In the genomic region with DNA sequence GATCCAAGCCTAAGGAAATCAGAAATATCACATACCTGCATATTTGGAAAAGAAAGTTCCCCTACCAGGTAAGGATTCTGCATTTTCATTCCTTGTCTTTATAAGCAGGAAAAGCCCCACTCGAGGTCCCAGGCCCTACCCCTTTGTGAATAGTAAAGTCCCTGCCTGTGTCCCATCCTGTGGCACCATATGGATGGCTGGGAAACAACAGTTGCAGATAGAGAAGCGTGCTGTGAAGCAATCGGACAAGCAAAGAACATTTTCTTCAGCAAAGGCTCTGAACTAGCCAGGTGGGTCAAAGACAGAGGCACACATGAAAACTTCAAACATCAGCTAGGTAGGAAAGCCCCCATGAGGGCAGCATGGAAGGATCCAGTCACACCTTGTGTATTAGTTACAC, we compare ENCODE assay signal across 27 cellular contexts.
A peak's percentile ranks its signal among the peaks of the same experiment; 100 is the strongest.
DNase-seq lines count a peak whose midpoint lies in the region; ATAC-seq, FAIRE-seq and TF ChIP-seq lines count a peak whose summit lies in the region.
"Had no signal": no experiment of that assay in that cellular context is flagged by ENCODE, and none has a peak within 500 bp of the region (broad histone marks: within the 10 kb centered on the region; RNA-seq: fewer than 3 reads in every experiment).

No MANE protein-coding gene starts in this region.

- no peak overlapping the region for H2BK12ac ChIP-seq in H1 (ENCODE audit: low read depth, low read length)

- H3K14ac ChIP-seq in H1 (ENCODE audit: insufficient read length): no peak overlapping the region

- H4K8ac ChIP-seq in H1 (ENCODE audit: extremely low read depth, insufficient read depth, low read length): no peak overlapping the region

- H3K4me1 ChIP-seq in H1 (replicated peaks in 1 of 4; ENCODE audit: control insufficient read depth in 3 of 4, insufficient read depth in 4 of 4, low read length in 3 of 4): peaks cover 0 to 8% (median 5%) of the 10 kb centered on the region in 4 experiments; a peak in 3 of 7 replicates
- H3K4me1 ChIP-seq: A549; BLaER1 treated with 17β-estradiol and CSF1 and Interleukin-3, amounts not matched to agents 10 nM and 100 nM; Caco-2 had no signal

- H3K4me2 ChIP-seq in H1 (ENCODE audit: insufficient read depth in 1 of 2, low read depth in 2 of 2, low read length in 2 of 2): no peak overlapping the region
- H3K4me2 ChIP-seq: A549; BLaER1 treated with 17β-estradiol and CSF1 and Interleukin-3, amounts not matched to agents 10 nM and 100 nM had no signal

- no peak overlapping the region for H2BK20ac ChIP-seq in H1 (ENCODE audit: low read length)

- no peak overlapping the region for H2BK5ac ChIP-seq in H1 (ENCODE audit: low read depth, low read length)

- peaks cover 7% of the 10 kb centered on the region for H3K27me3 Mint-ChIP-seq in stimulated activated naive CD8-positive, alpha-beta T cell treated with anti-CD3 and anti-CD28 coated beads, Interleukin-15, amount 100 ng/mL, for 72 hours
- H3K27me3 Mint-ChIP-seq: B cell had no signal

- H3K27ac Mint-ChIP-seq in stimulated activated naive CD8-positive, alpha-beta T cell treated with anti-CD3 and anti-CD28 coated beads, Interleukin-15, amount 100 ng/mL, for 72 hours: no peak overlapping the region
- H3K27ac Mint-ChIP-seq: B cell; CD4-positive, alpha-beta T cell; CD8-positive, alpha-beta T cell had no signal

- 100% methylated on average over 3 of the region's 3 CpGs; no CpG with 5 or more reads in 1 of the 2 experiments for WGBS in H1 (ENCODE audit: extremely low coverage in 1 of 2, insufficient coverage in 1 of 2, insufficient read length in 1 of 2, insufficient replicate concordance in 2 of 2, low coverage in 1 of 2, low lambda C conversion rate in 2 of 2, missing lambda C conversion rate in 1 of 2), 2 experiments

- peak; percentile 5 for ATAC-seq in stimulated activated naive CD8-positive, alpha-beta T cell treated with anti-CD3 and anti-CD28 coated beads, Interleukin-15, amount 100 ng/mL, for 72 hours
- ATAC-seq in stimulated activated naive CD8-positive, alpha-beta T cell treated with anti-CD3 and anti-CD28 coated beads, Interleukin-15, Interleukin-2, amounts not matched to agents 100 U/mL and 50 U/mL, for 24 hours: no peak
- ATAC-seq: A549; CD8-positive, alpha-beta T cell had no signal

- H3K27ac ChIP-seq in H1 (ENCODE audit: low read depth, low read length): no peak overlapping the region
- H3K27ac ChIP-seq: 22Rv1; A549; BLaER1 treated with 17β-estradiol and CSF1 and Interleukin-3, amounts not matched to agents 10 nM and 100 nM; C4-2B had no signal

- no peak overlapping the region for H3K56ac ChIP-seq in H1 (replicated peaks; ENCODE audit: insufficient read length, low read depth, low read length)

- H4K91ac ChIP-seq in H1 (replicated peaks; ENCODE audit: insufficient read length, low read length): no peak overlapping the region

- H4K20me1 ChIP-seq in H1 (replicated peaks in 1 of 2; ENCODE audit: control insufficient read depth in 1 of 2, insufficient read depth in 2 of 2, low read length in 2 of 2): no peaks in the 10 kb centered on the region
- H4K20me1 ChIP-seq: BLaER1 treated with 17β-estradiol and CSF1 and Interleukin-3, amounts not matched to agents 10 nM and 100 nM had no signal

- no peak overlapping the region for H2AK5ac ChIP-seq in H1 (ENCODE audit: low read depth, low read length)

- no peak overlapping the region for H3K23ac ChIP-seq in H1 (ENCODE audit: insufficient read length)

- H3K4me1 Mint-ChIP-seq in stimulated activated naive CD8-positive, alpha-beta T cell treated with anti-CD3 and anti-CD28 coated beads, Interleukin-15, amount 100 ng/mL, for 72 hours: no peaks in the 10 kb centered on the region
- H3K4me1 Mint-ChIP-seq: B cell had no signal

- no peaks in the 10 kb centered on the region for H3K9me3 Mint-ChIP-seq in stimulated activated naive CD8-positive, alpha-beta T cell treated with anti-CD3 and anti-CD28 coated beads, Interleukin-15, amount 100 ng/mL, for 72 hours
- H3K9me3 Mint-ChIP-seq: CD4-positive, alpha-beta T cell; CD8-positive, alpha-beta T cell had no signal

- no peaks in the 10 kb centered on the region for H3K9me3 ChIP-seq in H1 (ENCODE audit: insufficient read depth in 2 of 2, low read depth in 1 of 2, low read length in 1 of 2)
- H3K9me3 ChIP-seq: A549; BLaER1 treated with 17β-estradiol and CSF1 and Interleukin-3, amounts not matched to agents 10 nM and 100 nM; Caco-2 had no signal

- no peak overlapping the region for H2BK120ac ChIP-seq in H1 (replicated peaks; ENCODE audit: low read depth, low read length)

- no peak overlapping the region for H3K9ac ChIP-seq in H1 (replicated peaks in 1 of 4; ENCODE audit: extremely low read depth in 1 of 4, low read depth in 3 of 4, low read length in 3 of 4)
- H3K9ac ChIP-seq: BLaER1 treated with 17β-estradiol and CSF1 and Interleukin-3, amounts not matched to agents 10 nM and 100 nM had no signal

- POLR2A ChIA-PET in H1 (lab: Charles Lee; ENCODE audit: partially characterized antibody): interaction anchor here (0.7 kb wide), 1 partner anchor 9 kb away, joined by 3 read pairs; no protein-coding TSS in a partner anchor

- no peak for TF ChIP-seq RAD21 in H1 (IDR thresholded peaks at IDR 0.05 in 1 of 2, conservative IDR thresholded peaks at IDR 0.05 in 1 of 2; ENCODE audit: low read depth in 2 of 2, low read length in 2 of 2)

- H3K27me3 ChIP-seq in bronchial epithelial cell (ENCODE audit: control insufficient read depth, insufficient read depth, low read length) (no peaks in the 10 kb centered on the region), H1 (replicated peaks in 1 of 4; ENCODE audit: control insufficient read depth in 3 of 4, extremely low read depth in 1 of 4, insufficient read depth in 3 of 4, low read length in 3 of 4) (no peaks in the 10 kb centered on the region)
- H3K27me3 ChIP-seq: BLaER1 treated with 17β-estradiol and CSF1 and Interleukin-3, amounts not matched to agents 10 nM and 100 nM had no signal

- H3K79me1 ChIP-seq in H1 (ENCODE audit: low read depth, low read length): no peaks in the 10 kb centered on the region

- TF ChIP-seq CTCF in bronchial epithelial cell (IDR thresholded peaks at IDR 0.05; ENCODE audit: insufficient read depth, low read length, severe bottlenecking): no peak
- no peak for TF ChIP-seq CTCF in H1 (IDR thresholded peaks at IDR 0.05; ENCODE audit: control extremely low read depth in 1 of 3, insufficient read depth in 1 of 3, low read depth in 1 of 3, low read length in 3 of 3)

- no peak for TF ChIP-seq POLR2A in H1 (IDR thresholded peaks at IDR 0.05; ENCODE audit: control extremely low read depth in 1 of 2, low read depth in 2 of 2, low read length in 2 of 2)

- H3K4me3 ChIP-seq in bronchial epithelial cell (ENCODE audit: low read depth, low read length) (no peak overlapping the region), H1 (ENCODE audit: extremely low read depth in 1 of 4, insufficient read depth in 2 of 4, low read depth in 3 of 4, low read length in 4 of 4) (no peak overlapping the region)
- H3K4me3 ChIP-seq: A549; BLaER1 treated with 17β-estradiol and CSF1 and Interleukin-3, amounts not matched to agents 10 nM and 100 nM had no signal

- FAIRE-seq in bronchial epithelial cell (lab: Jason Lieb, UNC): peak; percentile 50
- no peak for FAIRE-seq in H1 (lab: Jason Lieb, UNC)
- FAIRE-seq: A549, G401.6, GM12891, GM19239 had no signal

- 0 out of 2 replicates have a peak overlapping the region, but pooled peaks have one; percentile 21 for H2AFZ ChIP-seq in H1 (ENCODE audit: low read length)

- no peak overlapping the region for H4K5ac ChIP-seq in H1 (ENCODE audit: insufficient read length, low read depth, low read length)

- H3K4ac ChIP-seq in H1 (replicated peaks; ENCODE audit: insufficient read length, low read depth, low read length): no peak overlapping the region

- no peak overlapping the region for H3K4me3 Mint-ChIP-seq in stimulated activated naive CD8-positive, alpha-beta T cell treated with anti-CD3 and anti-CD28 coated beads, Interleukin-15, amount 100 ng/mL, for 72 hours
- H3K4me3 Mint-ChIP-seq: B cell; CD4-positive, alpha-beta T cell; CD8-positive, alpha-beta T cell had no signal

- H3K79me2 ChIP-seq in H1 (ENCODE audit: control insufficient read depth in 1 of 2, insufficient read depth in 2 of 2, low read length in 2 of 2): no peaks in the 10 kb centered on the region

- no peaks in the 10 kb centered on the region; the same call in 1 of the 2 replicates for H3K23me2 ChIP-seq in H1 (ENCODE audit: low read depth, low read length)

- no peak for TF ChIP-seq EP300 in H1 (IDR thresholded peaks at IDR 0.05; ENCODE audit: borderline replicate concordance in 1 of 2, low read depth in 2 of 2, low read length in 2 of 2)

- H3K18ac ChIP-seq in H1 (ENCODE audit: extremely low read depth, low read length): no peak overlapping the region; the same call in 1 of the 2 replicates

- no peak for DNase-seq in stimulated activated naive CD8-positive, alpha-beta T cell treated with anti-CD3 and anti-CD28 coated beads, Interleukin-15, amount 100 ng/mL, for 72 hours
- DNase-seq in stimulated activated naive CD8-positive, alpha-beta T cell treated with anti-CD3 and anti-CD28 coated beads, Interleukin-15, Interleukin-2, amounts not matched to agents 100 U/mL and 50 U/mL, for 24 hours: no peak
- no peak for DNase-seq in bronchial epithelial cell (ENCODE audit: low read depth)
- no peak for DNase-seq in H1 (ENCODE audit: low read depth in 1 of 2, low spot score in 2 of 2)
- no peak for DNase-seq in hepatic stellate cell (ENCODE audit: low spot score)
- DNase-seq in activated CD4-positive, alpha-beta T cell treated with anti-CD3 and anti-CD28 coated beads, Interleukin-2, amount 50 U/mL, for 48 hours: no peak
- no peak for DNase-seq in hippocampal formation (lab: John Stamatoyannopoulos, UW)
- DNase-seq: AML-193; Caco-2; Calu3; CD4-positive, alpha-beta T cell; CD8-positive, alpha-beta T cell; DMS 273 treated with DMSO at 0.1 percent for 48 hours; DMS153; DMS53; DMS79; DND-41; EL; GF-D8 had no signal

- H2BK15ac ChIP-seq in H1 (ENCODE audit: low read length): no peak overlapping the region

- CTCF ChIA-PET in H1 (lab: Charles Lee; ENCODE audit: partially characterized antibody): interaction anchor here (1.3 kb wide), 1 partner anchor 60 kb away, joined by 3 read pairs; no protein-coding TSS in a partner anchor

- no peaks in the 10 kb centered on the region for H3K36me3 ChIP-seq in bronchial epithelial cell (ENCODE audit: control insufficient read depth, insufficient read depth, low read length)
- H3K36me3 ChIP-seq in H1 (ENCODE audit: control insufficient read depth in 2 of 4, insufficient read depth in 4 of 4, low read length in 3 of 4): no peaks in the 10 kb centered on the region
- H3K36me3 ChIP-seq: BLaER1 treated with 17β-estradiol and CSF1 and Interleukin-3, amounts not matched to agents 10 nM and 100 nM had no signal

TF ChIP-seq in H1, 55 proteins besides CTCF, POLR2A, EP300 and RAD21 (continues in another document):
- TF ChIP-seq YY1 (IDR thresholded peaks at IDR 0.05; ENCODE audit: low read depth, low read length) (no peak), NANOG (IDR thresholded peaks at IDR 0.05; ENCODE audit: insufficient read depth, low read depth, low read length, poor library complexity, severe bottlenecking) (no peak), JUN (IDR thresholded peaks at IDR 0.05; ENCODE audit: low read depth, low read length) (no peak), KDM5A (IDR thresholded peaks at IDR 0.05; ENCODE audit: low read length) (no peak), SUZ12 (IDR thresholded peaks at IDR 0.05; ENCODE audit: low read length) (no peak), SIX5 (IDR thresholded peaks at IDR 0.05; ENCODE audit: low read depth, low read length) (no peak)
